In the genomic region with DNA sequence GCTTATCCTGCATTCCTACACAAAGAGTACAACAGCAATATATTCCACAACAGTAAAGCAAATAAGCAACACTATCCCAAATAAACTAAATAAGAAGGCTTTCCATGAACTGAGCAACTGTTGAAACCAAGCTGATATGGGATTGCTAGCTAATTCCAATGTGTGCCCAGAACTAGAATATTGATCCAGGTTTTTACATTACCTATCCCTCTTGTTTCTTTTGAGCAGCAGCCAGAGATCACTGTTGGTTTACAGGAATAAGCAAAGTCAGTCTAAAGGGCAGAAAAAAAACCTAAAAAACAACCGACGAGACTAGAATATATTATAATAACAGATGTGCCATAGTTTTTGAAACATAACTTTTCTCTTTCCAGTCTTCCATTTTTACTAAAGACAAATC, we compare ENCODE assay signal across 1 cellular context.
TF ChIP-seq lines count a peak whose summit lies in the region.

No MANE protein-coding gene starts in this region.

TF ChIP-seq in HepG2, 621 proteins besides CTCF, POLR2A, EP300 and RAD21 (continues in another document):
- TF ChIP-seq HNF4A (CRISPR knock-in tag; IDR thresholded peaks at IDR 0.05) (peak; percentile 43; the same call in 1 of the 2 replicates), CHCHD3 (CRISPR knock-in tag; IDR thresholded peaks at IDR 0.05) (no peak), ZNF331 (CRISPR knock-in tag; IDR thresholded peaks at IDR 0.05) (no peak), FOXP1 (IDR thresholded peaks at IDR 0.05) (no peak), FOXP1 (CRISPR knock-in tag; IDR thresholded peaks at IDR 0.05) (peak; percentile 46; the same call in 1 of the 2 replicates), ZNF446 (CRISPR knock-in tag; IDR thresholded peaks at IDR 0.05) (no peak), ZNF33B (CRISPR knock-in tag; IDR thresholded peaks at IDR 0.05) (no peak), NCOA1 (CRISPR knock-in tag; IDR thresholded peaks at IDR 0.05) (no peak), CBFB (CRISPR knock-in tag; IDR thresholded peaks at IDR 0.05) (no peak), FOXA3 (CRISPR knock-in tag; IDR thresholded peaks at IDR 0.05) (0 out of 2 replicates have a peak, but pooled peaks have one; percentile 9), TCF7 (IDR thresholded peaks at IDR 0.05; ENCODE audit: low read depth) (peak; percentile 17; the same call in 1 of the 2 replicates), ZSCAN12 (CRISPR knock-in tag; IDR thresholded peaks at IDR 0.05) (no peak), NFIC (IDR thresholded peaks at IDR 0.05; ENCODE audit: low read length) (peak; percentile 75; the same call in 1 of the 2 replicates), ZNF879 (CRISPR knock-in tag; IDR thresholded peaks at IDR 0.05) (no peak), ZNF260 (CRISPR knock-in tag; IDR thresholded peaks at IDR 0.05; ENCODE audit: borderline replicate concordance, low read depth) (no peak), ONECUT2 (CRISPR knock-in tag; IDR thresholded peaks at IDR 0.05) (peak; percentile 76), BORCS8-MEF2B (CRISPR knock-in tag; IDR thresholded peaks at IDR 0.05) (no peak), FOXJ3 (CRISPR knock-in tag; IDR thresholded peaks at IDR 0.05; ENCODE audit: borderline replicate concordance) (peak; percentile 46; the same call in 1 of the 2 replicates), CREB1 (IDR thresholded peaks at IDR 0.05) (no peak), CREB1 (CRISPR knock-in tag; IDR thresholded peaks at IDR 0.05) (peak; percentile 24; the same call in 1 of the 2 replicates), NCOA2 (CRISPR knock-in tag; IDR thresholded peaks at IDR 0.05) (0 out of 2 replicates have a peak, but pooled peaks have one; percentile 13)
- TF ChIP-seq, protein P1, sequence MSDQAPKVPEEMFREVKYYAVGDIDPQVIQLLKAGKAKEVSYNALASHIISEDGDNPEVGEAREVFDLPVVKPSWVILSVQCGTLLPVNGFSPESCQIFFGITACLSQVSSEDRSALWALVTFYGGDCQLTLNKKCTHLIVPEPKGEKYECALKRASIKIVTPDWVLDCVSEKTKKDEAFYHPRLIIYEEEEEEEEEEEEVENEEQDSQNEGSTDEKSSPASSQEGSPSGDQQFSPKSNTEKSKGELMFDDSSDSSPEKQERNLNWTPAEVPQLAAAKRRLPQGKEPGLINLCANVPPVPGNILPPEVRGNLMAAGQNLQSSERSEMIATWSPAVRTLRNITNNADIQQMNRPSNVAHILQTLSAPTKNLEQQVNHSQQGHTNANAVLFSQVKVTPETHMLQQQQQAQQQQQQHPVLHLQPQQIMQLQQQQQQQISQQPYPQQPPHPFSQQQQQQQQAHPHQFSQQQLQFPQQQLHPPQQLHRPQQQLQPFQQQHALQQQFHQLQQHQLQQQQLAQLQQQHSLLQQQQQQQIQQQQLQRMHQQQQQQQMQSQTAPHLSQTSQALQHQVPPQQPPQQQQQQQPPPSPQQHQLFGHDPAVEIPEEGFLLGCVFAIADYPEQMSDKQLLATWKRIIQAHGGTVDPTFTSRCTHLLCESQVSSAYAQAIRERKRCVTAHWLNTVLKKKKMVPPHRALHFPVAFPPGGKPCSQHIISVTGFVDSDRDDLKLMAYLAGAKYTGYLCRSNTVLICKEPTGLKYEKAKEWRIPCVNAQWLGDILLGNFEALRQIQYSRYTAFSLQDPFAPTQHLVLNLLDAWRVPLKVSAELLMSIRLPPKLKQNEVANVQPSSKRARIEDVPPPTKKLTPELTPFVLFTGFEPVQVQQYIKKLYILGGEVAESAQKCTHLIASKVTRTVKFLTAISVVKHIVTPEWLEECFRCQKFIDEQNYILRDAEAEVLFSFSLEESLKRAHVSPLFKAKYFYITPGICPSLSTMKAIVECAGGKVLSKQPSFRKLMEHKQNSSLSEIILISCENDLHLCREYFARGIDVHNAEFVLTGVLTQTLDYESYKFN (CRISPR knock-in tag; conservative IDR thresholded peaks at IDR 0.05): peak; percentile 78
- TF ChIP-seq, protein P2, sequence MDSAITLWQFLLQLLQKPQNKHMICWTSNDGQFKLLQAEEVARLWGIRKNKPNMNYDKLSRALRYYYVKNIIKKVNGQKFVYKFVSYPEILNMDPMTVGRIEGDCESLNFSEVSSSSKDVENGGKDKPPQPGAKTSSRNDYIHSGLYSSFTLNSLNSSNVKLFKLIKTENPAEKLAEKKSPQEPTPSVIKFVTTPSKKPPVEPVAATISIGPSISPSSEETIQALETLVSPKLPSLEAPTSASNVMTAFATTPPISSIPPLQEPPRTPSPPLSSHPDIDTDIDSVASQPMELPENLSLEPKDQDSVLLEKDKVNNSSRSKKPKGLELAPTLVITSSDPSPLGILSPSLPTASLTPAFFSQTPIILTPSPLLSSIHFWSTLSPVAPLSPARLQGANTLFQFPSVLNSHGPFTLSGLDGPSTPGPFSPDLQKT (CRISPR knock-in tag; IDR thresholded peaks at IDR 0.05; ENCODE audit: borderline replicate concordance): no peak
- TF ChIP-seq, protein P3, sequence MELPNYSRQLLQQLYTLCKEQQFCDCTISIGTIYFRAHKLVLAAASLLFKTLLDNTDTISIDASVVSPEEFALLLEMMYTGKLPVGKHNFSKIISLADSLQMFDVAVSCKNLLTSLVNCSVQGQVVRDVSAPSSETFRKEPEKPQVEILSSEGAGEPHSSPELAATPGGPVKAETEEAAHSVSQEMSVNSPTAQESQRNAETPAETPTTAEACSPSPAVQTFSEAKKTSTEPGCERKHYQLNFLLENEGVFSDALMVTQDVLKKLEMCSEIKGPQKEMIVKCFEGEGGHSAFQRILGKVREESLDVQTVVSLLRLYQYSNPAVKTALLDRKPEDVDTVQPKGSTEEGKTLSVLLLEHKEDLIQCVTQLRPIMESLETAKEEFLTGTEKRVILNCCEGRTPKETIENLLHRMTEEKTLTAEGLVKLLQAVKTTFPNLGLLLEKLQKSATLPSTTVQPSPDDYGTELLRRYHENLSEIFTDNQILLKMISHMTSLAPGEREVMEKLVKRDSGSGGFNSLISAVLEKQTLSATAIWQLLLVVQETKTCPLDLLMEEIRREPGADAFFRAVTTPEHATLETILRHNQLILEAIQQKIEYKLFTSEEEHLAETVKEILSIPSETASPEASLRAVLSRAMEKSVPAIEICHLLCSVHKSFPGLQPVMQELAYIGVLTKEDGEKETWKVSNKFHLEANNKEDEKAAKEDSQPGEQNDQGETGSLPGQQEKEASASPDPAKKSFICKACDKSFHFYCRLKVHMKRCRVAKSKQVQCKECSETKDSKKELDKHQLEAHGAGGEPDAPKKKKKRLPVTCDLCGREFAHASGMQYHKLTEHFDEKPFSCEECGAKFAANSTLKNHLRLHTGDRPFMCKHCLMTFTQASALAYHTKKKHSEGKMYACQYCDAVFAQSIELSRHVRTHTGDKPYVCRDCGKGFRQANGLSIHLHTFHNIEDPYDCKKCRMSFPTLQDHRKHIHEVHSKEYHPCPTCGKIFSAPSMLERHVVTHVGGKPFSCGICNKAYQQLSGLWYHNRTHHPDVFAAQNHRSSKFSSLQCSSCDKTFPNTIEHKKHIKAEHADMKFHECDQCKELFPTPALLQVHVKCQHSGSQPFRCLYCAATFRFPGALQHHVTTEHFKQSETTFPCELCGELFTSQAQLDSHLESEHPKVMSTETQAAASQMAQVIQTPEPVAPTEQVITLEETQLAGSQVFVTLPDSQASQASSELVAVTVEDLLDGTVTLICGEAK (IDR thresholded peaks at IDR 0.05): no peak
- TF ChIP-seq, protein P3 (CRISPR knock-in tag; IDR thresholded peaks at IDR 0.05): no peak
- TF ChIP-seq, protein P4, sequence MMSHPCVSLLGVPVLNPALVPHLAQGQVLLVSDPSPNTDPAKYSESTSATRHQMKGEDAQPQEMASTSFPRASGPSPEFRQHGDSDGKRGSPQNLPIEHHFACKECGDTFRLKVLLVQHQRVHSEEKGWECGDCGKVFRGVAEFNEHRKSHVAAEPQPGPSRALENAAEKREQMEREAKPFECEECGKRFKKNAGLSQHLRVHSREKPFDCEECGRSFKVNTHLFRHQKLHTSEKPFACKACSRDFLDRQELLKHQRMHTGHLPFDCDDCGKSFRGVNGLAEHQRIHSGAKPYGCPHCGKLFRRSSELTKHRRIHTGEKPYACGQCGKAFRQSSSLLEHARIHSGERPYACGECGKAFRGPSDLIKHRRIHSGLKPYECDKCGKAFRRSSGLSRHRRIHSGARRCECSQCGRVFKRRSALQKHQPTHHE (CRISPR knock-in tag; IDR thresholded peaks at IDR 0.05; ENCODE audit: borderline replicate concordance): no peak
- TF ChIP-seq, protein P5, sequence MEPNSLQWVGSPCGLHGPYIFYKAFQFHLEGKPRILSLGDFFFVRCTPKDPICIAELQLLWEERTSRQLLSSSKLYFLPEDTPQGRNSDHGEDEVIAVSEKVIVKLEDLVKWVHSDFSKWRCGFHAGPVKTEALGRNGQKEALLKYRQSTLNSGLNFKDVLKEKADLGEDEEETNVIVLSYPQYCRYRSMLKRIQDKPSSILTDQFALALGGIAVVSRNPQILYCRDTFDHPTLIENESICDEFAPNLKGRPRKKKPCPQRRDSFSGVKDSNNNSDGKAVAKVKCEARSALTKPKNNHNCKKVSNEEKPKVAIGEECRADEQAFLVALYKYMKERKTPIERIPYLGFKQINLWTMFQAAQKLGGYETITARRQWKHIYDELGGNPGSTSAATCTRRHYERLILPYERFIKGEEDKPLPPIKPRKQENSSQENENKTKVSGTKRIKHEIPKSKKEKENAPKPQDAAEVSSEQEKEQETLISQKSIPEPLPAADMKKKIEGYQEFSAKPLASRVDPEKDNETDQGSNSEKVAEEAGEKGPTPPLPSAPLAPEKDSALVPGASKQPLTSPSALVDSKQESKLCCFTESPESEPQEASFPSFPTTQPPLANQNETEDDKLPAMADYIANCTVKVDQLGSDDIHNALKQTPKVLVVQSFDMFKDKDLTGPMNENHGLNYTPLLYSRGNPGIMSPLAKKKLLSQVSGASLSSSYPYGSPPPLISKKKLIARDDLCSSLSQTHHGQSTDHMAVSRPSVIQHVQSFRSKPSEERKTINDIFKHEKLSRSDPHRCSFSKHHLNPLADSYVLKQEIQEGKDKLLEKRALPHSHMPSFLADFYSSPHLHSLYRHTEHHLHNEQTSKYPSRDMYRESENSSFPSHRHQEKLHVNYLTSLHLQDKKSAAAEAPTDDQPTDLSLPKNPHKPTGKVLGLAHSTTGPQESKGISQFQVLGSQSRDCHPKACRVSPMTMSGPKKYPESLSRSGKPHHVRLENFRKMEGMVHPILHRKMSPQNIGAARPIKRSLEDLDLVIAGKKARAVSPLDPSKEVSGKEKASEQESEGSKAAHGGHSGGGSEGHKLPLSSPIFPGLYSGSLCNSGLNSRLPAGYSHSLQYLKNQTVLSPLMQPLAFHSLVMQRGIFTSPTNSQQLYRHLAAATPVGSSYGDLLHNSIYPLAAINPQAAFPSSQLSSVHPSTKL (CRISPR knock-in tag; IDR thresholded peaks at IDR 0.05): peak; percentile 22; the same call in 1 of the 2 replicates
- TF ChIP-seq, protein P6, sequence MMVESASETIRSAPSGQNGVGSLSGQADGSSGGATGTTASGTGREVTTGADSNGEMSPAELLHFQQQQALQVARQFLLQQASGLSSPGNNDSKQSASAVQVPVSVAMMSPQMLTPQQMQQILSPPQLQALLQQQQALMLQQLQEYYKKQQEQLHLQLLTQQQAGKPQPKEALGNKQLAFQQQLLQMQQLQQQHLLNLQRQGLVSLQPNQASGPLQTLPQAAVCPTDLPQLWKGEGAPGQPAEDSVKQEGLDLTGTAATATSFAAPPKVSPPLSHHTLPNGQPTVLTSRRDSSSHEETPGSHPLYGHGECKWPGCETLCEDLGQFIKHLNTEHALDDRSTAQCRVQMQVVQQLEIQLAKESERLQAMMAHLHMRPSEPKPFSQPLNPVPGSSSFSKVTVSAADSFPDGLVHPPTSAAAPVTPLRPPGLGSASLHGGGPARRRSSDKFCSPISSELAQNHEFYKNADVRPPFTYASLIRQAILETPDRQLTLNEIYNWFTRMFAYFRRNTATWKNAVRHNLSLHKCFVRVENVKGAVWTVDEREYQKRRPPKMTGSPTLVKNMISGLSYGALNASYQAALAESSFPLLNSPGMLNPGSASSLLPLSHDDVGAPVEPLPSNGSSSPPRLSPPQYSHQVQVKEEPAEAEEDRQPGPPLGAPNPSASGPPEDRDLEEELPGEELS (CRISPR knock-in tag; IDR thresholded peaks at IDR 0.05): peak; percentile 38; the same call in 1 of the 2 replicates
- TF ChIP-seq, protein P7, sequence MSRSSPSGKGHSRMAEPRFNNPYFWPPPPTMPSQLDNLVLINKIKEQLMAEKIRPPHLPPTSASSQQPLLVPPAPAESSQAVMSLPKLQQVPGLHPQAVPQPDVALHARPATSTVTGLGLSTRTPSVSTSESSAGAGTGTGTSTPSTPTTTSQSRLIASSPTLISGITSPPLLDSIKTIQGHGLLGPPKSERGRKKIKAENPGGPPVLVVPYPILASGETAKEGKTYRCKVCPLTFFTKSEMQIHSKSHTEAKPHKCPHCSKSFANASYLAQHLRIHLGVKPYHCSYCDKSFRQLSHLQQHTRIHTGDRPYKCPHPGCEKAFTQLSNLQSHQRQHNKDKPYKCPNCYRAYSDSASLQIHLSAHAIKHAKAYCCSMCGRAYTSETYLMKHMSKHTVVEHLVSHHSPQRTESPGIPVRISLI (CRISPR knock-in tag; IDR thresholded peaks at IDR 0.05; ENCODE audit: borderline replicate concordance): peak; percentile 63; the same call in 1 of the 2 replicates
- TF ChIP-seq, protein P8, sequence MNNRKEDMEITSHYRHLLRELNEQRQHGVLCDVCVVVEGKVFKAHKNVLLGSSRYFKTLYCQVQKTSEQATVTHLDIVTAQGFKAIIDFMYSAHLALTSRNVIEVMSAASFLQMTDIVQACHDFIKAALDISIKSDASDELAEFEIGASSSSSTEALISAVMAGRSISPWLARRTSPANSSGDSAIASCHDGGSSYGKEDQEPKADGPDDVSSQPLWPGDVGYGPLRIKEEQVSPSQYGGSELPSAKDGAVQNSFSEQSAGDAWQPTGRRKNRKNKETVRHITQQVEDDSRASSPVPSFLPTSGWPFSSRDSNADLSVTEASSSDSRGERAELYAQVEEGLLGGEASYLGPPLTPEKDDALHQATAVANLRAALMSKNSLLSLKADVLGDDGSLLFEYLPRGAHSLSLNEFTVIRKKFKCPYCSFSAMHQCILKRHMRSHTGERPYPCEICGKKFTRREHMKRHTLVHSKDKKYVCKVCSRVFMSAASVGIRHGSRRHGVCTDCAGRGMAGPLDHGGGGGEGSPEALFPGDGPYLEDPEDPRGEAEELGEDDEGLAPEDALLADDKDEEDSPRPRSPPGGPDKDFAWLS (CRISPR knock-in tag; IDR thresholded peaks at IDR 0.05; ENCODE audit: borderline replicate concordance): no peak
